11 cellular contexts compared by ENCODE assay signal in genomic region chr19:55210120-55210493, GRCh38. TPM values are rescaled to one million over a fixed set of nuclear protein-coding genes. Genes with fewer than 3 reads are reported as not detected.
A peak's percentile ranks its signal among the peaks of the same experiment; 100 is the strongest.
DNase-seq lines count a peak whose midpoint lies in the region; ATAC-seq, FAIRE-seq and TF ChIP-seq lines count a peak whose summit lies in the region.
"Had no signal": no experiment of that assay in that cellular context is flagged by ENCODE, and none has a peak within 500 bp of the region (broad histone marks: within the 10 kb centered on the region; RNA-seq: fewer than 3 reads in every experiment).

No MANE protein-coding gene starts in this region.

- H3K4me3 ChIP-seq in Peyer's patch (no peak overlapping the region), fibroblast of pulmonary artery (replicated peaks; ENCODE audit: low read depth, low read length) (no peak overlapping the region), small intestine (ENCODE audit: low read depth in 1 of 2, low read length in 2 of 2) (no peak overlapping the region)
- H3K4me3 ChIP-seq: BLaER1 had no signal

- H3K4me1 ChIP-seq in Peyer's patch, result peaks cover 0 to 16% (median 0%) of the 10 kb centered on the region in 4 donors
- no peaks in the 10 kb centered on the region for H3K4me1 ChIP-seq in small intestine (ENCODE audit: control insufficient read depth in 2 of 2, insufficient read depth in 1 of 2, low read depth in 1 of 2, low read length in 1 of 2)

- no peak for TF ChIP-seq POLR2A in Peyer's patch (IDR thresholded peaks at IDR 0.05)

- peak; percentile 25 for DNase-seq in NCI-H748 (lab: John Stamatoyannopoulos, UW; ENCODE audit: unreplicated experiment)
- no peak for DNase-seq in NCI-H748 treated with DMSO at 0.1 percent for 48 hours (lab: John Stamatoyannopoulos, UW)
- no peak for DNase-seq in Peyer's patch
- peak; percentile 90 for DNase-seq in fibroblast of pulmonary artery (ENCODE audit: low read depth)
- DNase-seq in small intestine, result peak; percentile 71
- no peak for DNase-seq in activated gamma-delta T cell (lab: John Stamatoyannopoulos, UW)
- DNase-seq: activated CD4-positive, alpha-beta T cell treated with anti-CD3 and anti-CD28 coated beads, Interleukin-2, amount 10 ng/mL, durations not matched to agents 7 days and 5 days had no signal

- ATAC-seq in GM21786 (IDR thresholded peaks at IDR 0.05; ENCODE audit: unreplicated experiment) (no peak), HG03457 (IDR thresholded peaks at IDR 0.05; ENCODE audit: unreplicated experiment) (no peak)

- TF ChIP-seq CTCF in Peyer's patch (IDR thresholded peaks at IDR 0.05), result no peak
- no peak for TF ChIP-seq CTCF in fibroblast of pulmonary artery (IDR thresholded peaks at IDR 0.05; ENCODE audit: low read length, missing control alignments)

- H3K27ac ChIP-seq in Peyer's patch (peak overlapping the region in 3 of 4 donors; percentile 84 to 98 (median 95)), small intestine (ENCODE audit: low read depth in 1 of 2, low read length in 1 of 2) (peak overlapping the region; percentile 98 to 99)
- H3K27ac ChIP-seq: BLaER1, KMS-11 had no signal

- no peak for FAIRE-seq in small intestine (lab: Jason Lieb, UNC)

- 35 to 47% (median 39%) methylated on average over 4 of the region's 4 CpGs for WGBS in small intestine, 3 donors

- peaks cover 0 to 9% (median 0%) of the 10 kb centered on the region in 3 donors for H3K36me3 ChIP-seq in Peyer's patch
- no peaks in the 10 kb centered on the region for H3K36me3 ChIP-seq in small intestine (ENCODE audit: control insufficient read depth in 2 of 2, insufficient read depth in 2 of 2, low read length in 2 of 2)
- H3K36me3 ChIP-seq: BLaER1 had no signal

- peaks cover 0 to 9% (median 4%) of the 10 kb centered on the region in 4 donors for H3K9me3 ChIP-seq in Peyer's patch
- no peaks in the 10 kb centered on the region for H3K9me3 ChIP-seq in small intestine (ENCODE audit: control insufficient read depth, low read depth)

- H3K27me3 ChIP-seq in Peyer's patch (no peaks in the 10 kb centered on the region), small intestine (ENCODE audit: control insufficient read depth in 2 of 2, insufficient read depth in 2 of 2, low read length in 2 of 2) (peaks cover 0 to 3% of the 10 kb centered on the region in 2 donors)
- H3K27me3 ChIP-seq: BLaER1 had no signal

RNA-seq across cellular contexts. Expression of gene PTPRH, which starts 0.8 kb away (rescaled TPM):
- total RNA-seq in Peyer's patch, result 100 to 1,000 TPM in 3 of 4 donors, 10 to 100 TPM in 1; 26.4 to 261 (median 246) TPM
- 100 to 1,000 TPM in 2 of 3 donors, 10 to 100 TPM in 1; 65.7 to 158 (median 114) TPM for polyA plus RNA-seq in small intestine
- total RNA-seq: activated CD4-positive, alpha-beta T cell treated with anti-CD3 and anti-CD28 coated beads, Interleukin-2, amount 10 ng/mL, durations not matched to agents 7 days and 5 days had no signal

RNA-seq across cellular contexts. Expression of gene TMEM86B, which starts 18.5 kb away (rescaled TPM):
- 10 to 100 TPM in 3 of 4 donors, 1 to 10 TPM in 1; 9.1 to 39.8 (median 15.1) TPM for total RNA-seq in Peyer's patch
- polyA plus RNA-seq in small intestine, result 100 to 1,000 TPM in 1 of 3 donors, 10 to 100 TPM in 2; 22.8 to 255 (median 76.7) TPM

RNA-seq across cellular contexts. Expression of gene SYT5, which starts 30.0 kb away (rescaled TPM):
- total RNA-seq in Peyer's patch, result under 1 TPM in 2 of 4 donors, not detected in 2; 0.70 to 0.94 TPM
- 1 to 10 TPM in 1 of 3 donors, under 1 TPM in 2; 0.22 to 4.7 (median 0.81) TPM for polyA plus RNA-seq in small intestine

RNA-seq across cellular contexts. Expression of gene DNAAF3, which starts 43.7 kb away (rescaled TPM):
- total RNA-seq in Peyer's patch, result under 1 TPM in 1 of 4 donors, not detected in 3; 0.40 TPM
- polyA plus RNA-seq in small intestine, result under 1 TPM in 1 of 3 donors, not detected in 2; 0.64 TPM
- total RNA-seq: activated CD4-positive, alpha-beta T cell treated with anti-CD3 and anti-CD28 coated beads, Interleukin-2, amount 10 ng/mL, durations not matched to agents 7 days and 5 days had no signal

RNA-seq across cellular contexts. Expression of gene PPP6R1, which starts 48.7 kb away (rescaled TPM):
- 100 to 1,000 TPM in 2 of 4 donors, 10 to 100 TPM in 2; 71.2 to 123 (median 94.8) TPM for total RNA-seq in Peyer's patch
- polyA plus RNA-seq in small intestine, result 10 to 100 TPM; 43.4 to 51.1 (median 46.7) TPM

Comparison
In these comparisons a context has a peak if more than half of its experiments do, and no peak if none do; other contexts are left out.
1. DNase-seq: peak in NCI-H748 (single experiment), fibroblast of pulmonary artery (single experiment) and small intestine (single experiment); none in NCI-H748 treated with DMSO at 0.1 percent for 48 hours (single experiment), Peyer's patch (0 of 3) and activated gamma-delta T cell (single experiment).